ENCODE assay signal across 1 cellular context in the genomic region with DNA sequence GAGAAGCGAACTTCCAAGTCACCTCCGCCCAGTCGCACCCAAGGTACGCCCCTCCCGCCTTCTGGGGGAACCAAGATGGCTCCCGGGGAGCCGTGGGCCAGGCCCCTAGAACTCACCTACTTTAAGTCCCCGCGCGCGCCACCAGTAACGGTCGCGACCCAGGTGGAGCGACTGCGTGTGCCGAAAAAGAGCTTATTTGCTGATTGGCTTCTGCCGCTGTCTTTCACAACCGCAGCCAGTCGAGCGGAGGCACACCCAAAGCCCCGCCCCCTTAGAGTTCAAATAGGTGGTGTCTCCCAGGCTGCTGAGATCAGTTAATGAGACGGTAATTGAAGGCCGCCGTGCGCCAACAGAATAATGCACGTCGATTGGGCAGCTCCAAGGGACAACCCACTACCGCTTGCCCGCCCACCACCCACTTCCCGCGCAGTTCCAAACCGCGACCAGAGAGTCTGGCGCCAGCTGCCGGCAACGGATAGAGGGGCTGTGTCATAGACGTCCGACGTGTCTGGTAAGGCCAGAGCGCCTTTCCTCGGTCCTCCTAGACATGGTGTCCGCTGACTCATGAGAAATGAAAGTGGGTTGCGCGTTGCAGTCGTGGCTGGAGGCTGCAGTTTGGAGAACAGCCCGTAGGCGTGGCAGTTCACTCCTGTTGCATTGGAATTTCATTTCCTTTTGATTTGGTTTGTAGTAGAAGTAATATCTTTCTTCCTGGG.
TF ChIP-seq lines count a peak whose summit lies in the region.

Gene MDC1, minus strand, starts transcription at position 153 of the 716 bp plus-strand sequence. CDS start 2,106 bp downstream, outside the sequence.

TF ChIP-seq in K562, 482 proteins besides CTCF, POLR2A, EP300 and RAD21 (continued from another document and continues in another):
- TF ChIP-seq, protein P1, sequence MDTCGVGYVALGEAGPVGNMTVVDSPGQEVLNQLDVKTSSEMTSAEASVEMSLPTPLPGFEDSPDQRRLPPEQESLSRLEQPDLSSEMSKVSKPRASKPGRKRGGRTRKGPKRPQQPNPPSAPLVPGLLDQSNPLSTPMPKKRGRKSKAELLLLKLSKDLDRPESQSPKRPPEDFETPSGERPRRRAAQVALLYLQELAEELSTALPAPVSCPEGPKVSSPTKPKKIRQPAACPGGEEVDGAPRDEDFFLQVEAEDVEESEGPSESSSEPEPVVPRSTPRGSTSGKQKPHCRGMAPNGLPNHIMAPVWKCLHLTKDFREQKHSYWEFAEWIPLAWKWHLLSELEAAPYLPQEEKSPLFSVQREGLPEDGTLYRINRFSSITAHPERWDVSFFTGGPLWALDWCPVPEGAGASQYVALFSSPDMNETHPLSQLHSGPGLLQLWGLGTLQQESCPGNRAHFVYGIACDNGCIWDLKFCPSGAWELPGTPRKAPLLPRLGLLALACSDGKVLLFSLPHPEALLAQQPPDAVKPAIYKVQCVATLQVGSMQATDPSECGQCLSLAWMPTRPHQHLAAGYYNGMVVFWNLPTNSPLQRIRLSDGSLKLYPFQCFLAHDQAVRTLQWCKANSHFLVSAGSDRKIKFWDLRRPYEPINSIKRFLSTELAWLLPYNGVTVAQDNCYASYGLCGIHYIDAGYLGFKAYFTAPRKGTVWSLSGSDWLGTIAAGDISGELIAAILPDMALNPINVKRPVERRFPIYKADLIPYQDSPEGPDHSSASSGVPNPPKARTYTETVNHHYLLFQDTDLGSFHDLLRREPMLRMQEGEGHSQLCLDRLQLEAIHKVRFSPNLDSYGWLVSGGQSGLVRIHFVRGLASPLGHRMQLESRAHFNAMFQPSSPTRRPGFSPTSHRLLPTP (IDR thresholded peaks at IDR 0.05; ENCODE audit: borderline replicate concordance, extremely low read depth, insufficient read length), result no peak
- TF ChIP-seq SMARCC2 (IDR thresholded peaks at IDR 0.05; ENCODE audit: low read depth) (no peak), PYGO2 (tag; IDR thresholded peaks at IDR 0.05) (no peak), THRB (CRISPR knock-in tag; conservative IDR thresholded peaks at IDR 0.05) (0 out of 2 replicates have a peak, but pooled peaks have one; percentile 36), ESRRB (CRISPR knock-in tag; IDR thresholded peaks at IDR 0.05; ENCODE audit: borderline replicate concordance) (no peak), RUNX1 (IDR thresholded peaks at IDR 0.05; ENCODE audit: low read depth) (no peak; the same call in 1 of the 2 replicates), SMARCE1 (IDR thresholded peaks at IDR 0.05) (peak; percentile 16; the same call in 1 of the 2 replicates), TFAM (CRISPR knock-in tag; conservative IDR thresholded peaks at IDR 0.05) (no peak), MCM3 (IDR thresholded peaks at IDR 0.05) (no peak), TEAD1 (CRISPR knock-in tag; IDR thresholded peaks at IDR 0.05) (peak; percentile 69 to 95; a peak in 3 of 4 replicates), ZNF518B (CRISPR knock-in tag; IDR thresholded peaks at IDR 0.05) (no peak), CHD1 (IDR thresholded peaks at IDR 0.05; ENCODE audit: low read length) (no peak), GABPB1 (CRISPR knock-in tag; IDR thresholded peaks at IDR 0.05) (peak; percentile 80), SP2 (IDR thresholded peaks at IDR 0.05; ENCODE audit: extremely low read depth, low read depth, low read length, poor library complexity, severe bottlenecking) (peak; percentile 100), ARID4B (CRISPR knock-in tag; IDR thresholded peaks at IDR 0.05) (peak; percentile 98), MAFG (tag; conservative IDR thresholded peaks at IDR 0.05) (peak; percentile 99), ZC3H8 (IDR thresholded peaks at IDR 0.05) (no peak), SAFB2 (IDR thresholded peaks at IDR 0.05; ENCODE audit: borderline replicate concordance, low read depth, low read length, severe bottlenecking) (no peak)
- TF ChIP-seq, protein P2, sequence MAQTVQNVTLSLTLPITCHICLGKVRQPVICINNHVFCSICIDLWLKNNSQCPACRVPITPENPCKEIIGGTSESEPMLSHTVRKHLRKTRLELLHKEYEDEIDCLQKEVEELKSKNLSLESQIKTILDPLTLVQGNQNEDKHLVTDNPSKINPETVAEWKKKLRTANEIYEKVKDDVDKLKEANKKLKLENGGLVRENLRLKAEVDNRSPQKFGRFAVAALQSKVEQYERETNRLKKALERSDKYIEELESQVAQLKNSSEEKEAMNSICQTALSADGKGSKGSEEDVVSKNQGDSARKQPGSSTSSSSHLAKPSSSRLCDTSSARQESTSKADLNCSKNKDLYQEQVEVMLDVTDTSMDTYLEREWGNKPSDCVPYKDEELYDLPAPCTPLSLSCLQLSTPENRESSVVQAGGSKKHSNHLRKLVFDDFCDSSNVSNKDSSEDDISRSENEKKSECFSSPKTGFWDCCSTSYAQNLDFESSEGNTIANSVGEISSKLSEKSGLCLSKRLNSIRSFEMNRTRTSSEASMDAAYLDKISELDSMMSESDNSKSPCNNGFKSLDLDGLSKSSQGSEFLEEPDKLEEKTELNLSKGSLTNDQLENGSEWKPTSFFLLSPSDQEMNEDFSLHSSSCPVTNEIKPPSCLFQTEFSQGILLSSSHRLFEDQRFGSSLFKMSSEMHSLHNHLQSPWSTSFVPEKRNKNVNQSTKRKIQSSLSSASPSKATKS (CRISPR knock-in tag; IDR thresholded peaks at IDR 0.05), result no peak
- TF ChIP-seq, protein P3, sequence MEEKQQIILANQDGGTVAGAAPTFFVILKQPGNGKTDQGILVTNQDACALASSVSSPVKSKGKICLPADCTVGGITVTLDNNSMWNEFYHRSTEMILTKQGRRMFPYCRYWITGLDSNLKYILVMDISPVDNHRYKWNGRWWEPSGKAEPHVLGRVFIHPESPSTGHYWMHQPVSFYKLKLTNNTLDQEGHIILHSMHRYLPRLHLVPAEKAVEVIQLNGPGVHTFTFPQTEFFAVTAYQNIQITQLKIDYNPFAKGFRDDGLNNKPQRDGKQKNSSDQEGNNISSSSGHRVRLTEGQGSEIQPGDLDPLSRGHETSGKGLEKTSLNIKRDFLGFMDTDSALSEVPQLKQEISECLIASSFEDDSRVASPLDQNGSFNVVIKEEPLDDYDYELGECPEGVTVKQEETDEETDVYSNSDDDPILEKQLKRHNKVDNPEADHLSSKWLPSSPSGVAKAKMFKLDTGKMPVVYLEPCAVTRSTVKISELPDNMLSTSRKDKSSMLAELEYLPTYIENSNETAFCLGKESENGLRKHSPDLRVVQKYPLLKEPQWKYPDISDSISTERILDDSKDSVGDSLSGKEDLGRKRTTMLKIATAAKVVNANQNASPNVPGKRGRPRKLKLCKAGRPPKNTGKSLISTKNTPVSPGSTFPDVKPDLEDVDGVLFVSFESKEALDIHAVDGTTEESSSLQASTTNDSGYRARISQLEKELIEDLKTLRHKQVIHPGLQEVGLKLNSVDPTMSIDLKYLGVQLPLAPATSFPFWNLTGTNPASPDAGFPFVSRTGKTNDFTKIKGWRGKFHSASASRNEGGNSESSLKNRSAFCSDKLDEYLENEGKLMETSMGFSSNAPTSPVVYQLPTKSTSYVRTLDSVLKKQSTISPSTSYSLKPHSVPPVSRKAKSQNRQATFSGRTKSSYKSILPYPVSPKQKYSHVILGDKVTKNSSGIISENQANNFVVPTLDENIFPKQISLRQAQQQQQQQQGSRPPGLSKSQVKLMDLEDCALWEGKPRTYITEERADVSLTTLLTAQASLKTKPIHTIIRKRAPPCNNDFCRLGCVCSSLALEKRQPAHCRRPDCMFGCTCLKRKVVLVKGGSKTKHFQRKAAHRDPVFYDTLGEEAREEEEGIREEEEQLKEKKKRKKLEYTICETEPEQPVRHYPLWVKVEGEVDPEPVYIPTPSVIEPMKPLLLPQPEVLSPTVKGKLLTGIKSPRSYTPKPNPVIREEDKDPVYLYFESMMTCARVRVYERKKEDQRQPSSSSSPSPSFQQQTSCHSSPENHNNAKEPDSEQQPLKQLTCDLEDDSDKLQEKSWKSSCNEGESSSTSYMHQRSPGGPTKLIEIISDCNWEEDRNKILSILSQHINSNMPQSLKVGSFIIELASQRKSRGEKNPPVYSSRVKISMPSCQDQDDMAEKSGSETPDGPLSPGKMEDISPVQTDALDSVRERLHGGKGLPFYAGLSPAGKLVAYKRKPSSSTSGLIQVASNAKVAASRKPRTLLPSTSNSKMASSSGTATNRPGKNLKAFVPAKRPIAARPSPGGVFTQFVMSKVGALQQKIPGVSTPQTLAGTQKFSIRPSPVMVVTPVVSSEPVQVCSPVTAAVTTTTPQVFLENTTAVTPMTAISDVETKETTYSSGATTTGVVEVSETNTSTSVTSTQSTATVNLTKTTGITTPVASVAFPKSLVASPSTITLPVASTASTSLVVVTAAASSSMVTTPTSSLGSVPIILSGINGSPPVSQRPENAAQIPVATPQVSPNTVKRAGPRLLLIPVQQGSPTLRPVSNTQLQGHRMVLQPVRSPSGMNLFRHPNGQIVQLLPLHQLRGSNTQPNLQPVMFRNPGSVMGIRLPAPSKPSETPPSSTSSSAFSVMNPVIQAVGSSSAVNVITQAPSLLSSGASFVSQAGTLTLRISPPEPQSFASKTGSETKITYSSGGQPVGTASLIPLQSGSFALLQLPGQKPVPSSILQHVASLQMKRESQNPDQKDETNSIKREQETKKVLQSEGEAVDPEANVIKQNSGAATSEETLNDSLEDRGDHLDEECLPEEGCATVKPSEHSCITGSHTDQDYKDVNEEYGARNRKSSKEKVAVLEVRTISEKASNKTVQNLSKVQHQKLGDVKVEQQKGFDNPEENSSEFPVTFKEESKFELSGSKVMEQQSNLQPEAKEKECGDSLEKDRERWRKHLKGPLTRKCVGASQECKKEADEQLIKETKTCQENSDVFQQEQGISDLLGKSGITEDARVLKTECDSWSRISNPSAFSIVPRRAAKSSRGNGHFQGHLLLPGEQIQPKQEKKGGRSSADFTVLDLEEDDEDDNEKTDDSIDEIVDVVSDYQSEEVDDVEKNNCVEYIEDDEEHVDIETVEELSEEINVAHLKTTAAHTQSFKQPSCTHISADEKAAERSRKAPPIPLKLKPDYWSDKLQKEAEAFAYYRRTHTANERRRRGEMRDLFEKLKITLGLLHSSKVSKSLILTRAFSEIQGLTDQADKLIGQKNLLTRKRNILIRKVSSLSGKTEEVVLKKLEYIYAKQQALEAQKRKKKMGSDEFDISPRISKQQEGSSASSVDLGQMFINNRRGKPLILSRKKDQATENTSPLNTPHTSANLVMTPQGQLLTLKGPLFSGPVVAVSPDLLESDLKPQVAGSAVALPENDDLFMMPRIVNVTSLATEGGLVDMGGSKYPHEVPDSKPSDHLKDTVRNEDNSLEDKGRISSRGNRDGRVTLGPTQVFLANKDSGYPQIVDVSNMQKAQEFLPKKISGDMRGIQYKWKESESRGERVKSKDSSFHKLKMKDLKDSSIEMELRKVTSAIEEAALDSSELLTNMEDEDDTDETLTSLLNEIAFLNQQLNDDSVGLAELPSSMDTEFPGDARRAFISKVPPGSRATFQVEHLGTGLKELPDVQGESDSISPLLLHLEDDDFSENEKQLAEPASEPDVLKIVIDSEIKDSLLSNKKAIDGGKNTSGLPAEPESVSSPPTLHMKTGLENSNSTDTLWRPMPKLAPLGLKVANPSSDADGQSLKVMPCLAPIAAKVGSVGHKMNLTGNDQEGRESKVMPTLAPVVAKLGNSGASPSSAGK (IDR thresholded peaks at IDR 0.05), result no peak; the same call in 1 of the 2 replicates
